In genomic region chrX:20451936-20452335, GRCh38 we compare ENCODE assay signal across 25 cellular contexts.
DNase-seq lines count a peak whose midpoint lies in the region; ATAC-seq and TF ChIP-seq lines count a peak whose summit lies in the region.
"Had no signal": no experiment of that assay in that cellular context is flagged by ENCODE, and none has a peak within 500 bp of the region (broad histone marks: within the 10 kb centered on the region; RNA-seq: fewer than 3 reads in every experiment).

No MANE protein-coding gene starts in this region.

- H4K20me1 ChIP-seq in MM.1S (ENCODE audit: insufficient read depth, low read length) = no peaks in the 10 kb centered on the region

- peak overlapping the region; percentile 89 for H3K27ac Mint-ChIP-seq in activated CD4-positive, alpha-beta T cell treated with anti-CD3 and anti-CD28 coated beads, Interleukin-2, amount 10 ng/mL, durations not matched to agents 24 days and 14 days
- H3K27ac Mint-ChIP-seq in activated CD8-positive, alpha-beta T cell treated with anti-CD3 and anti-CD28 coated beads, Interleukin-2, amount 10 ng/mL, durations not matched to agents 7 days and 5 days = peak overlapping the region; percentile 89
- peak overlapping the region; percentile 80 to 91 for H3K27ac Mint-ChIP-seq in natural killer cell
- H3K27ac Mint-ChIP-seq: dendritic cell treated with granulocyte-macrophage colony-stimulating factor and Interleukin-4, amounts not matched to agents 40 ng/mL and 50 ng/mL, for 4 days had no signal

- H3K9me3 Mint-ChIP-seq in activated CD4-positive, alpha-beta T cell treated with anti-CD3 and anti-CD28 coated beads, Interleukin-2, amount 10 ng/mL, durations not matched to agents 24 days and 14 days = peaks cover 7% of the 10 kb centered on the region
- no peaks in the 10 kb centered on the region for H3K9me3 Mint-ChIP-seq in activated CD8-positive, alpha-beta T cell treated with anti-CD3 and anti-CD28 coated beads, Interleukin-2, amount 10 ng/mL, durations not matched to agents 7 days and 5 days (ENCODE audit: insufficient read depth)
- no peaks in the 10 kb centered on the region for H3K9me3 Mint-ChIP-seq in natural killer cell
- H3K9me3 Mint-ChIP-seq: immature natural killer cell had no signal

- no peak for DNase-seq in activated CD4-positive, alpha-beta T cell treated with anti-CD3 and anti-CD28 coated beads, Interleukin-2, amount 10 ng/mL, durations not matched to agents 24 days and 14 days
- DNase-seq in activated CD4-positive, alpha-beta T cell treated with anti-CD3 and anti-CD28 coated beads, Interleukin-2, amount 50 U/mL, for 1 hour = no peak
- no peak for DNase-seq in MM.1S
- no peak for DNase-seq in activated CD8-positive, alpha-beta T cell treated with anti-CD3 and anti-CD28 coated beads, Interleukin-2, amount 10 ng/mL, durations not matched to agents 7 days and 5 days
- no peak for DNase-seq in natural killer cell
- DNase-seq in NCI-H526 treated with DMSO at 0.1 percent for 48 hours (lab: John Stamatoyannopoulos, UW) = no peak
- DNase-seq in uterus = no peak
- DNase-seq in AG08395 (ENCODE audit: low spot score) = no peak
- DNase-seq: activated CD8-positive, alpha-beta memory T cell treated with anti-CD3 and anti-CD28 coated beads, Interleukin-2, amount 50 U/mL, for 4 hours; activated effector memory CD4-positive, alpha-beta T cell treated with anti-CD3 and anti-CD28 coated beads, Interleukin-2, amount 50 U/mL, for 16 hours; amniotic stem cell; hippocampal formation; mesendoderm; NCI-H1436 treated with DMSO at 0.1 percent for 48 hours; nucleus accumbens; OCI-M1; psoas muscle; upper lobe of right lung had no signal

- no peak for TF ChIP-seq POLR2A in uterus (IDR thresholded peaks at IDR 0.05)

- H3K27ac ChIP-seq in MM.1S (ENCODE audit: low read length) (no peak overlapping the region), uterus (no peak overlapping the region)
- H3K27ac ChIP-seq: gastroesophageal sphincter, KMS-11, psoas muscle, upper lobe of right lung had no signal

- peak overlapping the region; percentile 73; the same call in 1 of the 2 replicates for H3K4me2 ChIP-seq in MM.1S (ENCODE audit: low read depth, low read length)
- H3K4me2 ChIP-seq: KMS-11 had no signal

- H3K9me2 ChIP-seq in MM.1S (replicated peaks; ENCODE audit: insufficient read depth, low read length) = no peaks in the 10 kb centered on the region

- no peaks in the 10 kb centered on the region for H3K27me3 Mint-ChIP-seq in activated CD4-positive, alpha-beta T cell treated with anti-CD3 and anti-CD28 coated beads, Interleukin-2, amount 10 ng/mL, durations not matched to agents 24 days and 14 days
- H3K27me3 Mint-ChIP-seq in activated CD8-positive, alpha-beta T cell treated with anti-CD3 and anti-CD28 coated beads, Interleukin-2, amount 10 ng/mL, durations not matched to agents 7 days and 5 days (ENCODE audit: low read depth) = no peaks in the 10 kb centered on the region
- no peaks in the 10 kb centered on the region for H3K27me3 Mint-ChIP-seq in natural killer cell (ENCODE audit: low read depth in 2 of 2)
- H3K27me3 Mint-ChIP-seq: dendritic cell treated with granulocyte-macrophage colony-stimulating factor and Interleukin-4, amounts not matched to agents 40 ng/mL and 50 ng/mL, for 4 days had no signal

- H3K4me3 Mint-ChIP-seq in activated CD4-positive, alpha-beta T cell treated with anti-CD3 and anti-CD28 coated beads, Interleukin-2, amount 10 ng/mL, durations not matched to agents 24 days and 14 days = peak overlapping the region; percentile 72
- H3K4me3 Mint-ChIP-seq in activated CD8-positive, alpha-beta T cell treated with anti-CD3 and anti-CD28 coated beads, Interleukin-2, amount 10 ng/mL, durations not matched to agents 7 days and 5 days = no peak overlapping the region
- H3K4me3 Mint-ChIP-seq in natural killer cell = no peak overlapping the region
- H3K4me3 Mint-ChIP-seq: dendritic cell treated with granulocyte-macrophage colony-stimulating factor and Interleukin-4, amounts not matched to agents 40 ng/mL and 50 ng/mL, for 4 days had no signal

- H3K27me3 ChIP-seq in MM.1S (replicated peaks; ENCODE audit: insufficient read depth, low read length) (no peaks in the 10 kb centered on the region), uterus (no peaks in the 10 kb centered on the region)
- H3K27me3 ChIP-seq: gastroesophageal sphincter, upper lobe of right lung had no signal

- 0 out of 2 replicates have a peak overlapping the region, but pooled peaks have one; percentile 48 for H2AFZ ChIP-seq in MM.1S (ENCODE audit: low read length)

- H3K79me2 ChIP-seq in MM.1S (ENCODE audit: low read length) = no peaks in the 10 kb centered on the region

- H3K4me1 Mint-ChIP-seq in activated CD4-positive, alpha-beta T cell treated with anti-CD3 and anti-CD28 coated beads, Interleukin-2, amount 10 ng/mL, durations not matched to agents 24 days and 14 days = peaks cover 39% of the 10 kb centered on the region
- peaks cover 59% of the 10 kb centered on the region for H3K4me1 Mint-ChIP-seq in activated CD8-positive, alpha-beta T cell treated with anti-CD3 and anti-CD28 coated beads, Interleukin-2, amount 10 ng/mL, durations not matched to agents 7 days and 5 days (ENCODE audit: low read depth)
- H3K4me1 Mint-ChIP-seq in natural killer cell = peaks cover 12 to 26% of the 10 kb centered on the region in 2 donors

- TF ChIP-seq CTCF in MM.1S (IDR thresholded peaks at IDR 0.05; ENCODE audit: low read length) = no peak
- TF ChIP-seq CTCF in natural killer cell (IDR thresholded peaks at IDR 0.05) = no peak
- no peak for TF ChIP-seq CTCF in uterus (IDR thresholded peaks at IDR 0.05)

- H3K4me1 ChIP-seq in MM.1S (ENCODE audit: low read length) (peaks cover 7% of the 10 kb centered on the region; the same call in 1 of the 2 replicates), uterus (no peaks in the 10 kb centered on the region)
- H3K4me1 ChIP-seq: gastroesophageal sphincter, psoas muscle, upper lobe of right lung had no signal

- intact Hi-C loops in activated CD4-positive, alpha-beta T cell treated with anti-CD3 and anti-CD28 coated beads, Interleukin-2, amount 10 ng/mL, durations not matched to agents 24 days and 14 days (cut with micrococcal nuclease) = no loop called here
- intact Hi-C loops in natural killer cell (cut with micrococcal nuclease) = no loop called here
- intact Hi-C loops in uterus (cut with DNase I; ENCODE audit: low total_unique reads) = no loop called here

- H3F3A ChIP-seq in MM.1S (ENCODE audit: insufficient read depth, low read length) = peaks cover 6% of the 10 kb centered on the region; the same call in 1 of the 2 replicates

- H3K36me3 ChIP-seq in MM.1S (replicated peaks; ENCODE audit: insufficient read depth, low read length) (no peaks in the 10 kb centered on the region), uterus (no peaks in the 10 kb centered on the region)
- H3K36me3 ChIP-seq: gastroesophageal sphincter, upper lobe of right lung had no signal

- POLR2A ChIA-PET in activated CD8-positive, alpha-beta T cell treated with anti-CD3 and anti-CD28 coated beads, Interleukin-2, amount 10 ng/mL, durations not matched to agents 7 days and 5 days (lab: Charles Lee) = no interaction called here

- H3K4me3 ChIP-seq in MM.1S (ENCODE audit: low read length) (no peak overlapping the region), uterus (no peak overlapping the region)
- H3K4me3 ChIP-seq: gastroesophageal sphincter, psoas muscle, upper lobe of right lung had no signal

- H3K9me3 ChIP-seq in MM.1S (replicated peaks; ENCODE audit: insufficient read depth, low read length) (no peaks in the 10 kb centered on the region), uterus (no peaks in the 10 kb centered on the region)
- H3K9me3 ChIP-seq: gastroesophageal sphincter, psoas muscle, upper lobe of right lung had no signal

- no peak for ATAC-seq in activated CD8-positive, alpha-beta T cell treated with anti-CD3 and anti-CD28 coated beads, Interleukin-2, amount 10 ng/mL, durations not matched to agents 7 days and 5 days
- no peak for ATAC-seq in natural killer cell
- ATAC-seq: activated CD4-positive, CD25-positive, alpha-beta regulatory T cell treated with anti-CD3 and anti-CD28 coated beads, Interleukin-2, amount 50 U/mL, for 24 hours; gastroesophageal sphincter; left lobe of liver; psoas muscle; Right ventricle myocardium inferior; upper lobe of right lung had no signal

- CTCF ChIA-PET in activated CD8-positive, alpha-beta T cell treated with anti-CD3 and anti-CD28 coated beads, Interleukin-2, amount 10 ng/mL, durations not matched to agents 7 days and 5 days (lab: Charles Lee) = interaction anchor here (1.2 kb wide), 1 partner anchor 74 kb away, joined by 3 read pairs; no protein-coding TSS in a partner anchor

- H3K9ac ChIP-seq in MM.1S (ENCODE audit: low read length) = no peak overlapping the region
- H3K9ac ChIP-seq: KMS-11 had no signal

- peaks cover 2% of the 10 kb centered on the region for H3K36me3 Mint-ChIP-seq in activated CD4-positive, alpha-beta T cell treated with anti-CD3 and anti-CD28 coated beads, Interleukin-2, amount 10 ng/mL, durations not matched to agents 24 days and 14 days (ENCODE audit: low read depth)
- peaks cover 2% of the 10 kb centered on the region for H3K36me3 Mint-ChIP-seq in activated CD8-positive, alpha-beta T cell treated with anti-CD3 and anti-CD28 coated beads, Interleukin-2, amount 10 ng/mL, durations not matched to agents 7 days and 5 days (ENCODE audit: low read depth)
- H3K36me3 Mint-ChIP-seq in natural killer cell = no peaks in the 10 kb centered on the region
- H3K36me3 Mint-ChIP-seq: immature natural killer cell had no signal
